In genomic region chr3:32886296-32886695, GRCh38 we compare ENCODE assay signal across 17 cellular contexts.
DNase-seq lines count a peak whose midpoint lies in the region; ATAC-seq and TF ChIP-seq lines count a peak whose summit lies in the region.
"Had no signal": no experiment of that assay in that cellular context is flagged by ENCODE, and none has a peak within 500 bp of the region (broad histone marks: within the 10 kb centered on the region; RNA-seq: fewer than 3 reads in every experiment).

No MANE protein-coding gene starts in this region.

- H3K4me1 Mint-ChIP-seq in activated naive CD4-positive, alpha-beta T cell treated with anti-CD3 and anti-CD28 coated beads for 36 hours (ENCODE audit: low read depth): peaks cover 12% of the 10 kb centered on the region
- peaks cover 16% of the 10 kb centered on the region for H3K4me1 Mint-ChIP-seq in T-helper 17 cell

- DNase-seq in dermis blood vessel endothelial cell (peak; percentile 5), left lung (no peak), trophoblast cell (no peak), adrenal gland (no peak), T-helper 17 cell (no peak), epidermal melanocyte (ENCODE audit: insufficient read length, low spot score) (no peak)
- no peak for DNase-seq in activated naive CD4-positive, alpha-beta T cell treated with anti-CD3 and anti-CD28 coated beads for 36 hours
- DNase-seq: AML-193, H7, KG1, NCI-H1436 treated with DMSO at 0.1 percent for 48 hours, NCI-H2081, NCI-H510A, NCI-H82 had no signal

- intact Hi-C loops in left lung (cut with DNase I): no loop called here
- intact Hi-C loops in activated naive CD4-positive, alpha-beta T cell treated with anti-CD3 and anti-CD28 coated beads for 36 hours (cut with micrococcal nuclease): no loop called here
- intact Hi-C loops in adrenal gland (cut with DNase I): no loop called here

- H2BK5ac ChIP-seq in trophoblast cell (ENCODE audit: low read depth, low read length, poor library complexity): no peak overlapping the region

- no peak overlapping the region for H2AK5ac ChIP-seq in trophoblast cell (ENCODE audit: low read length)

- CTCF ChIA-PET in activated naive CD4-positive, alpha-beta T cell treated with anti-CD3 and anti-CD28 coated beads for 36 hours (lab: Charles Lee): interaction anchor here (0.6 kb wide), 1 partner anchor 36 kb away, joined by 4 read pairs; no protein-coding TSS in a partner anchor

- no peak overlapping the region for H4K91ac ChIP-seq in trophoblast cell (ENCODE audit: low read depth, low read length)

- no peaks in the 10 kb centered on the region for H3K9me3 Mint-ChIP-seq in activated naive CD4-positive, alpha-beta T cell treated with anti-CD3 and anti-CD28 coated beads for 36 hours

- no peak overlapping the region for H3K23ac ChIP-seq in trophoblast cell (ENCODE audit: low read length)

- H3K9me3 ChIP-seq in left lung (no peaks in the 10 kb centered on the region), trophoblast cell (ENCODE audit: insufficient read depth, low read depth, low read length) (peaks cover 4% of the 10 kb centered on the region), adrenal gland (replicated peaks in 1 of 3) (no peaks in the 10 kb centered on the region), T-helper 17 cell (ENCODE audit: control insufficient read depth, low read length, poor library complexity, severe bottlenecking) (no peaks in the 10 kb centered on the region)

- no peak overlapping the region for H2BK120ac ChIP-seq in trophoblast cell (ENCODE audit: insufficient read depth, low read length, poor library complexity)

- H3K4ac ChIP-seq in trophoblast cell (ENCODE audit: low read depth, low read length): no peak overlapping the region

- WGBS in trophoblast cell (ENCODE audit: extremely low coverage, insufficient coverage, insufficient read length): no CpG with 5 or more reads among the region's 4 CpGs
- WGBS in adrenal gland, 4 donors: 65 to 79% (median 69%) methylated on average over 4 of the region's 4 CpGs

- H2AFZ ChIP-seq in KMS-11 (ENCODE audit: low read depth) (no peak overlapping the region), trophoblast cell (ENCODE audit: insufficient read depth, low read length, poor library complexity) (no peak overlapping the region)

- H3K4me3 Mint-ChIP-seq in activated naive CD4-positive, alpha-beta T cell treated with anti-CD3 and anti-CD28 coated beads for 36 hours: no peak overlapping the region
- H3K4me3 Mint-ChIP-seq in T-helper 17 cell: no peak overlapping the region

- no peak overlapping the region for H4K8ac ChIP-seq in trophoblast cell (ENCODE audit: low read depth, low read length)

- peak; percentile 72 for ATAC-seq in left lung
- ATAC-seq in T-helper 17 cell: no peak
- ATAC-seq: Panc1 had no signal

- H3K36me3 ChIP-seq in KMS-11 (ENCODE audit: insufficient read depth) (no peaks in the 10 kb centered on the region), left lung (peaks cover 0 to 11% of the 10 kb centered on the region in 2 donors), trophoblast cell (ENCODE audit: control insufficient read depth in 1 of 2, insufficient read depth in 2 of 2, low read length in 2 of 2) (peaks cover 22 to 26% of the 10 kb centered on the region in 2 experiments), adrenal gland (replicated peaks in 1 of 2) (no peaks in the 10 kb centered on the region)

- peaks cover 6% of the 10 kb centered on the region for H3K27me3 Mint-ChIP-seq in activated naive CD4-positive, alpha-beta T cell treated with anti-CD3 and anti-CD28 coated beads for 36 hours (ENCODE audit: low read depth)
- H3K27me3 Mint-ChIP-seq in T-helper 17 cell: peaks cover 3% of the 10 kb centered on the region

- no peak overlapping the region for H3K18ac ChIP-seq in trophoblast cell (ENCODE audit: low read length)

- peaks cover 4% of the 10 kb centered on the region for H3K79me1 ChIP-seq in trophoblast cell (ENCODE audit: low read length)

- no peaks in the 10 kb centered on the region for H4K20me1 ChIP-seq in KMS-11 (ENCODE audit: insufficient read depth)

- H3K27me3 ChIP-seq in KMS-11 (ENCODE audit: insufficient read depth, low read depth) (no peaks in the 10 kb centered on the region), left lung (no peaks in the 10 kb centered on the region), trophoblast cell (ENCODE audit: insufficient read depth, low read length) (no peaks in the 10 kb centered on the region), adrenal gland (peaks cover under 1% of the 10 kb centered on the region)

- H3K4me1 ChIP-seq in KMS-11 (ENCODE audit: low read depth, poor library complexity, severe bottlenecking) (peaks cover 91% of the 10 kb centered on the region), left lung (no peaks in the 10 kb centered on the region), trophoblast cell (ENCODE audit: control insufficient read depth in 1 of 2, insufficient read depth in 2 of 2, low read length in 2 of 2) (peaks cover 18 to 23% of the 10 kb centered on the region in 2 experiments), adrenal gland (replicated peaks in 1 of 2) (no peaks in the 10 kb centered on the region)

- H3K36me3 Mint-ChIP-seq in activated naive CD4-positive, alpha-beta T cell treated with anti-CD3 and anti-CD28 coated beads for 36 hours (ENCODE audit: low read depth): no peaks in the 10 kb centered on the region
- H3K36me3 Mint-ChIP-seq in T-helper 17 cell (ENCODE audit: low read depth): no peaks in the 10 kb centered on the region

- H2BK12ac ChIP-seq in trophoblast cell (ENCODE audit: low read length): no peak overlapping the region

- no peak for TF ChIP-seq CTCF in KMS-11 (conservative IDR thresholded peaks at IDR 0.05; ENCODE audit: low read depth, low read length)
- TF ChIP-seq CTCF in left lung (IDR thresholded peaks at IDR 0.05): no peak
- TF ChIP-seq CTCF in adrenal gland (IDR thresholded peaks at IDR 0.05): no peak

- no peak overlapping the region for H3K27ac Mint-ChIP-seq in activated naive CD4-positive, alpha-beta T cell treated with anti-CD3 and anti-CD28 coated beads for 36 hours
- H3K27ac Mint-ChIP-seq in T-helper 17 cell: no peak overlapping the region

- H3K4me2 ChIP-seq in KMS-11 (peak overlapping the region; percentile 85), trophoblast cell (ENCODE audit: low read length) (peak overlapping the region; percentile 1)

- no peak for TF ChIP-seq POLR2A in adrenal gland (IDR thresholded peaks at IDR 0.05)

- H3K27ac ChIP-seq in KMS-11 (no peak overlapping the region; the same call in 1 of the 2 replicates), left lung (no peak overlapping the region), trophoblast cell (ENCODE audit: low read depth, low read length) (peak overlapping the region; percentile 36), adrenal gland (no peak overlapping the region)
- H3K27ac ChIP-seq: HL-60 had no signal

- no peaks in the 10 kb centered on the region for H3K79me2 ChIP-seq in KMS-11 (ENCODE audit: insufficient read depth, low read depth)
- H3K79me2 ChIP-seq in trophoblast cell (ENCODE audit: control insufficient read depth, insufficient read depth, low read length, poor library complexity): peaks cover 10% of the 10 kb centered on the region

- H3K9ac ChIP-seq in KMS-11 (no peak overlapping the region), trophoblast cell (ENCODE audit: low read length) (no peak overlapping the region)

- no peak overlapping the region for H3K4me3 ChIP-seq in KMS-11 (IDR thresholded peaks at IDR 0.05; ENCODE audit: insufficient read depth, low read depth, low read length)
- no peak overlapping the region for H3K4me3 ChIP-seq in left lung
- no peak overlapping the region for H3K4me3 ChIP-seq in trophoblast cell (ENCODE audit: low read depth, low read length)
- H3K4me3 ChIP-seq in adrenal gland: no peak overlapping the region

- no peak overlapping the region for H3K14ac ChIP-seq in trophoblast cell (ENCODE audit: low read length)

- no peak overlapping the region for H4K12ac ChIP-seq in trophoblast cell (ENCODE audit: low read depth, low read length)
